In genomic region chr16:19805459-19806160, GRCh38 we compare ENCODE assay signal across 12 cellular contexts.
DNase-seq lines count a peak whose midpoint lies in the region; ATAC-seq and TF ChIP-seq lines count a peak whose summit lies in the region.
"Had no signal": no experiment of that assay in that cellular context is flagged by ENCODE, and none has a peak within 500 bp of the region (broad histone marks: within the 10 kb centered on the region; RNA-seq: fewer than 3 reads in every experiment).

No MANE protein-coding gene starts in this region.

- H3K36me3 Mint-ChIP-seq in type B pancreatic cell = peaks cover 11% of the 10 kb centered on the region

- intact Hi-C loops in heart right ventricle (cut with DNase I) = loop anchor here in 2 of 10 donors (5.0 kb wide), 3 partner anchors 53 to 88 kb away; partner anchors contain the start of genes IQCK (in 1 of the 2) and KNOP1 (in 1 of the 2)
- intact Hi-C loops in left cardiac atrium (cut with DNase I) = no loop called here

- 93 to 94% methylated on average over 4 of the region's 4 CpGs for WGBS in heart right ventricle, 2 donors
- WGBS in HUES64 = 96% methylated on average over 4 of the region's 4 CpGs

- no peak overlapping the region for H3K27ac Mint-ChIP-seq in type B pancreatic cell

- no peaks in the 10 kb centered on the region for H3K36me3 ChIP-seq in heart right ventricle
- no peaks in the 10 kb centered on the region for H3K36me3 ChIP-seq in HUES64 (ENCODE audit: insufficient read depth, low read length)
- H3K36me3 ChIP-seq: SJSA1 had no signal

- no peaks in the 10 kb centered on the region for H3K27me3 Mint-ChIP-seq in type B pancreatic cell

- peaks cover 6% of the 10 kb centered on the region for H3K9me3 Mint-ChIP-seq in type B pancreatic cell

- peak overlapping the region; percentile 18 to 85 (median 50) for H3K27ac ChIP-seq in heart right ventricle
- peak overlapping the region; percentile 45; the same call in 1 of the 2 replicates for H3K27ac ChIP-seq in HUES64 (ENCODE audit: low read depth, low read length)
- H3K27ac ChIP-seq: SJSA1 had no signal

- no peak for DNase-seq in heart right ventricle
- DNase-seq in left cardiac atrium = no peak
- DNase-seq in epithelial cell of esophagus (ENCODE audit: low read depth) = peak; percentile 63
- peak; percentile 24 for DNase-seq in type B pancreatic cell (ENCODE audit: extremely low spot score, unreplicated experiment)
- DNase-seq in middle frontal gyrus (ENCODE audit: extremely low spot score, low spot score) = no peak
- DNase-seq: amniotic stem cell; effector memory CD4-positive, alpha-beta T cell; HCEC 1CT; NCI-H524 treated with DMSO at 0.1 percent for 48 hours had no signal

- peaks cover 0 to 19% (median 0%) of the 10 kb centered on the region in 11 donors for H3K9me3 ChIP-seq in heart right ventricle
- H3K9me3 ChIP-seq in HUES64 (ENCODE audit: insufficient read depth, low read depth, low read length) = peaks cover 21% of the 10 kb centered on the region

- no peak overlapping the region for H3K4me3 Mint-ChIP-seq in type B pancreatic cell

- H3K9ac ChIP-seq in HUES64 (ENCODE audit: low read depth, low read length) = no peak overlapping the region

- H3K4me3 ChIP-seq in heart right ventricle = no peak overlapping the region
- no peak overlapping the region for H3K4me3 ChIP-seq in HUES64 (ENCODE audit: low read length)
- H3K4me3 ChIP-seq in epithelial cell of esophagus (ENCODE audit: low read length) = no peak overlapping the region
- H3K4me3 ChIP-seq: SJSA1 had no signal

- H3K27me3 ChIP-seq in heart right ventricle (no peaks in the 10 kb centered on the region), HUES64 (ENCODE audit: insufficient read depth, low read length) (no peaks in the 10 kb centered on the region)
- H3K27me3 ChIP-seq: SJSA1 had no signal

- H3K4me1 Mint-ChIP-seq in type B pancreatic cell (ENCODE audit: unreplicated experiment) = peaks cover 22% of the 10 kb centered on the region

- no peak for TF ChIP-seq CTCF in heart right ventricle (IDR thresholded peaks at IDR 0.05)
- TF ChIP-seq CTCF in epithelial cell of esophagus (IDR thresholded peaks at IDR 0.05; ENCODE audit: insufficient read depth, low read depth, low read length, missing control alignments) = no peak
- TF ChIP-seq CTCF in type B pancreatic cell (conservative IDR thresholded peaks at IDR 0.05) = no peak

- peaks cover 6 to 60% (median 37%) of the 10 kb centered on the region in 9 donors for H3K4me1 ChIP-seq in heart right ventricle
- peaks cover 6% of the 10 kb centered on the region; the same call in 1 of the 2 replicates for H3K4me1 ChIP-seq in HUES64 (ENCODE audit: insufficient read depth, low read length)

- no peak for ATAC-seq in heart right ventricle
- ATAC-seq in left cardiac atrium = no peak
- ATAC-seq in GM21447 (IDR thresholded peaks at IDR 0.05; ENCODE audit: unreplicated experiment) = no peak

Comparison
In these comparisons a context has a peak if more than half of its experiments do, and no peak if none do; other contexts are left out.
1. DNase-seq: peak in epithelial cell of esophagus (single experiment) and type B pancreatic cell (single experiment); none in heart right ventricle (0 of 2), left cardiac atrium (single experiment) and middle frontal gyrus (single experiment).